2 cellular contexts compared by ENCODE assay signal in the genomic region with DNA sequence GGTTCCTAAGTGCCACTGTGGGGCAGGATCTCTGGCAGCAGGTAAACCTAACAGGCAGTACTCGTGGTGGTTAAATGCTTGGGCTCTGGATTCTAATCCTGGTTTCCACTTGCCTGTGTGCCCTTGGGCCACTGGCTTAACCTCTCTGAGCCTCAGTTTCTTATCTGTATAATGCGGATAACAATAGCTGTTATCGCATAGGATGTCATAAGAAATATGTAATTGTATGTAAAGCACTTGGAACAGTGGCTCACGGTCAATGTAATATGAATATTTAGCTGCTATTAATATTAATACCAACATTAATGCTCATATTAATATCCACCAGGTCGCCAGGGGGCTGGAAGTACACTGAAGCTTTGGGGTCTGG.
TF ChIP-seq lines count a peak whose summit lies in the region.

No MANE protein-coding gene starts in this region.

TF ChIP-seq in HepG2, 621 proteins besides CTCF, POLR2A, EP300 and RAD21:
- TF ChIP-seq ZNF768 (CRISPR knock-in tag; IDR thresholded peaks at IDR 0.05) (peak; percentile 78), NR2C2 (CRISPR knock-in tag; IDR thresholded peaks at IDR 0.05; ENCODE audit: borderline replicate concordance) (no peak)

TF ChIP-seq in neural cell, 6 proteins besides CTCF, POLR2A, EP300 and RAD21:
- TF ChIP-seq MXI1 (conservative IDR thresholded peaks at IDR 0.05; ENCODE audit: poor library complexity, severe bottlenecking) (no peak), SMC3 (conservative IDR thresholded peaks at IDR 0.05; ENCODE audit: poor library complexity) (no peak), POLR2AphosphoS5 (IDR thresholded peaks at IDR 0.05) (no peak), EZH2 (IDR thresholded peaks at IDR 0.05; ENCODE audit: borderline replicate concordance, insufficient read depth, low read length, poor library complexity, severe bottlenecking) (no peak), REST (IDR thresholded peaks at IDR 0.05; ENCODE audit: borderline replicate concordance) (no peak), TAF1 (IDR thresholded peaks at IDR 0.05; ENCODE audit: low read depth) (no peak)
